Comparison of ENCODE assay signal across 8 cellular contexts in genomic region chr18:50218432-50219197, GRCh38. TPM values are rescaled to one million over a fixed set of nuclear protein-coding genes. Genes with fewer than 3 reads are reported as not detected.
DNase-seq lines count a peak whose midpoint lies in the region; ATAC-seq lines count a peak whose summit lies in the region.

No MANE protein-coding gene starts in this region.

- intact Hi-C loops in activated T-helper 1 cell treated with anti-CD3 and anti-CD28 coated beads, Interleukin-12 subunit alpha, Interleukin-12 subunit beta, Interleukin-2, Interleukin-4 antibody, amounts not matched to agents 30 ng/mL and 10 ng/mL and 1 ng/mL, durations not matched to agents 14 hours and 24 hours and 36 hours (cut with micrococcal nuclease) = loop anchor here (1.0 to 5.0 kb wide), 2 partner anchors 50 to 209 kb away; no protein-coding TSS in a partner anchor

- no peaks in the 10 kb centered on the region for H3K4me1 Mint-ChIP-seq in activated T-helper 1 cell treated with anti-CD3 and anti-CD28 coated beads, Interleukin-12 subunit alpha, Interleukin-12 subunit beta, Interleukin-2, Interleukin-4 antibody, amounts not matched to agents 30 ng/mL and 10 ng/mL and 1 ng/mL, durations not matched to agents 14 hours and 24 hours and 36 hours (ENCODE audit: low read depth)

- peaks cover 14% of the 10 kb centered on the region for H3K9me3 Mint-ChIP-seq in activated T-helper 1 cell treated with anti-CD3 and anti-CD28 coated beads, Interleukin-12 subunit alpha, Interleukin-12 subunit beta, Interleukin-2, Interleukin-4 antibody, amounts not matched to agents 30 ng/mL and 10 ng/mL and 1 ng/mL, durations not matched to agents 14 hours and 24 hours and 36 hours

- DNase-seq in D341Med (ENCODE audit: low spot score) (peak; percentile 59), NCI-H1092 (lab: John Stamatoyannopoulos, UW) (peak; percentile 4), kidney tubule cell (ENCODE audit: low spot score) (peak; percentile 36), amniotic stem cell (lab: John Stamatoyannopoulos, UW) (no peak)
- DNase-seq in activated T-helper 1 cell treated with anti-CD3 and anti-CD28 coated beads, Interleukin-12 subunit alpha, Interleukin-12 subunit beta, Interleukin-2, Interleukin-4 antibody, amounts not matched to agents 30 ng/mL and 10 ng/mL and 1 ng/mL, durations not matched to agents 14 hours and 24 hours and 36 hours (ENCODE audit: low spot score) = peak; percentile 8
- DNase-seq in activated CD4-positive, CD25-positive, alpha-beta regulatory T cell treated with anti-CD3 and anti-CD28 coated beads, Interleukin-2, amount 50 U/mL, for 72 hours = no peak

- H3K27me3 Mint-ChIP-seq in activated T-helper 1 cell treated with anti-CD3 and anti-CD28 coated beads, Interleukin-12 subunit alpha, Interleukin-12 subunit beta, Interleukin-2, Interleukin-4 antibody, amounts not matched to agents 30 ng/mL and 10 ng/mL and 1 ng/mL, durations not matched to agents 14 hours and 24 hours and 36 hours (ENCODE audit: insufficient read depth) = peaks cover 14% of the 10 kb centered on the region

- H3K36me3 Mint-ChIP-seq in activated T-helper 1 cell treated with anti-CD3 and anti-CD28 coated beads, Interleukin-12 subunit alpha, Interleukin-12 subunit beta, Interleukin-2, Interleukin-4 antibody, amounts not matched to agents 30 ng/mL and 10 ng/mL and 1 ng/mL, durations not matched to agents 14 hours and 24 hours and 36 hours (ENCODE audit: low read depth) = no peaks in the 10 kb centered on the region

- H3K27ac Mint-ChIP-seq in activated T-helper 1 cell treated with anti-CD3 and anti-CD28 coated beads, Interleukin-12 subunit alpha, Interleukin-12 subunit beta, Interleukin-2, Interleukin-4 antibody, amounts not matched to agents 30 ng/mL and 10 ng/mL and 1 ng/mL, durations not matched to agents 14 hours and 24 hours and 36 hours = no peak overlapping the region

- H3K4me3 Mint-ChIP-seq in activated T-helper 1 cell treated with anti-CD3 and anti-CD28 coated beads, Interleukin-12 subunit alpha, Interleukin-12 subunit beta, Interleukin-2, Interleukin-4 antibody, amounts not matched to agents 30 ng/mL and 10 ng/mL and 1 ng/mL, durations not matched to agents 14 hours and 24 hours and 36 hours = no peak overlapping the region

- peak; percentile 61 for ATAC-seq in GM19452 (IDR thresholded peaks at IDR 0.05; ENCODE audit: unreplicated experiment)
- no peak for ATAC-seq in HG03571 (IDR thresholded peaks at IDR 0.05; ENCODE audit: unreplicated experiment)

RNA-seq across cellular contexts. Expression of gene MYO5B, which starts 23.7 kb away (rescaled TPM):
- total RNA-seq in activated T-helper 1 cell treated with anti-CD3 and anti-CD28 coated beads, Interleukin-12 subunit alpha, Interleukin-12 subunit beta, Interleukin-2, Interleukin-4 antibody, amounts not matched to agents 30 ng/mL and 10 ng/mL and 1 ng/mL, durations not matched to agents 14 hours and 24 hours and 36 hours = 0.12 TPM in 1 of 2 replicates, not detected in the other

RNA-seq across cellular contexts. Expression of gene CFAP53, which starts 47.7 kb away (rescaled TPM):
- 0.31 and 0.34 TPM in 2 replicates for total RNA-seq in activated T-helper 1 cell treated with anti-CD3 and anti-CD28 coated beads, Interleukin-12 subunit alpha, Interleukin-12 subunit beta, Interleukin-2, Interleukin-4 antibody, amounts not matched to agents 30 ng/mL and 10 ng/mL and 1 ng/mL, durations not matched to agents 14 hours and 24 hours and 36 hours

Comparison
In these comparisons a context has a peak if more than half of its experiments do, and no peak if none do; other contexts are left out.
1. DNase-seq: peak in D341Med (single experiment), NCI-H1092 (single experiment), activated T-helper 1 cell treated with anti-CD3 and anti-CD28 coated beads, Interleukin-12 subunit alpha, Interleukin-12 subunit beta, Interleukin-2, Interleukin-4 antibody, amounts not matched to agents 30 ng/mL and 10 ng/mL and 1 ng/mL, durations not matched to agents 14 hours and 24 hours and 36 hours (single experiment) and kidney tubule cell (single experiment); none in amniotic stem cell (single experiment) and activated CD4-positive, CD25-positive, alpha-beta regulatory T cell treated with anti-CD3 and anti-CD28 coated beads, Interleukin-2, amount 50 U/mL, for 72 hours (single experiment).